ENCODE assay signal across 14 cellular contexts in the genomic region with DNA sequence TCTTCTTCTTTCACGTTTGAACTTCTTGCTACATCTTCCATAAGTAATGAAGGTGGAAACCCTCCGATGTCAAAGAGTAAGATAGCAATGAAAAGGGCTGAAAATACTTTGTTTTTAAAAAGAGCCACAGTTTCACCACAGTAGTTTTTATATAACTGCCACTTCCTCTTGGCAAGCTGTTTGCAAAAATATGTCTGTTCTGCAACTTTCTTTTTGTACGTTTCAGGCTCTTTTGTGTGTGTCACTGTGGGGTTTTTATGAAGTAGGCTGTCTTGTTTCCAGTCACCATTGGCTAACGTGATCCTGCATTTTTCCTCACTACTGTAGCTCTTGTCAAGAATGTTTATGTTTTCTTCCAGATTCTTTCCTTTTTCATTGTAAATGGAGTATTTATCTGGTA. TPM values are rescaled to one million over a fixed set of nuclear protein-coding genes. Genes with fewer than 3 reads are reported as not detected.
A peak's percentile ranks its signal among the peaks of the same experiment; 100 is the strongest.
DNase-seq lines count a peak whose midpoint lies in the region; ATAC-seq lines count a peak whose summit lies in the region.
"Had no signal": no experiment of that assay in that cellular context is flagged by ENCODE, and none has a peak within 500 bp of the region (broad histone marks: within the 10 kb centered on the region; RNA-seq: fewer than 3 reads in every experiment).

No MANE protein-coding gene starts in this region.

- peaks cover 3% of the 10 kb centered on the region for H3K9me3 Mint-ChIP-seq in activated CD4-positive, alpha-beta T cell treated with anti-CD3 and anti-CD28 coated beads, Interleukin-2, amount 10 ng/mL, durations not matched to agents 24 days and 14 days
- no peaks in the 10 kb centered on the region for H3K9me3 Mint-ChIP-seq in T-helper 1 cell treated with Interleukin-12 subunit alpha and Interleukin-12 subunit beta and Interleukin-4 antibody, amounts not matched to agents 30 μg/mL and 1 μg/mL, for 36 hours
- H3K9me3 Mint-ChIP-seq in stimulated activated naive B cell treated with anti-CD40 and anti-IgM and Interleukin-4, amounts not matched to agents 10 μg/mL and 1 μg/mL and 100 μg/mL, for 72 hours: no peaks in the 10 kb centered on the region
- H3K9me3 Mint-ChIP-seq: activated naive CD4-positive, alpha-beta T cell treated with anti-CD3 and anti-CD28 coated beads, Interleukin-2, amount 50 U/mL, for 24 hours had no signal

- H3K27me3 Mint-ChIP-seq in activated CD4-positive, alpha-beta T cell treated with anti-CD3 and anti-CD28 coated beads, Interleukin-2, amount 10 ng/mL, durations not matched to agents 24 days and 14 days: no peaks in the 10 kb centered on the region
- no peaks in the 10 kb centered on the region for H3K27me3 Mint-ChIP-seq in T-helper 1 cell treated with Interleukin-12 subunit alpha and Interleukin-12 subunit beta and Interleukin-4 antibody, amounts not matched to agents 30 μg/mL and 1 μg/mL, for 36 hours (ENCODE audit: low read depth)
- H3K27me3 Mint-ChIP-seq in stimulated activated naive B cell treated with anti-CD40 and anti-IgM and Interleukin-4, amounts not matched to agents 10 μg/mL and 1 μg/mL and 100 μg/mL, for 72 hours: no peaks in the 10 kb centered on the region

- H3K36me3 Mint-ChIP-seq in activated CD4-positive, alpha-beta T cell treated with anti-CD3 and anti-CD28 coated beads, Interleukin-2, amount 10 ng/mL, durations not matched to agents 24 days and 14 days (ENCODE audit: low read depth): no peaks in the 10 kb centered on the region
- H3K36me3 Mint-ChIP-seq in T-helper 1 cell treated with Interleukin-12 subunit alpha and Interleukin-12 subunit beta and Interleukin-4 antibody, amounts not matched to agents 30 μg/mL and 1 μg/mL, for 36 hours (ENCODE audit: low read depth): no peaks in the 10 kb centered on the region
- H3K36me3 Mint-ChIP-seq in stimulated activated naive B cell treated with anti-CD40 and anti-IgM and Interleukin-4, amounts not matched to agents 10 μg/mL and 1 μg/mL and 100 μg/mL, for 72 hours: peaks cover 0 to 3% of the 10 kb centered on the region in 2 donors
- H3K36me3 Mint-ChIP-seq: activated naive CD4-positive, alpha-beta T cell treated with anti-CD3 and anti-CD28 coated beads, Interleukin-2, amount 50 U/mL, for 24 hours had no signal

- peak; percentile 57 for DNase-seq in activated CD4-positive, alpha-beta T cell treated with anti-CD3 and anti-CD28 coated beads, Interleukin-2, amount 10 ng/mL, durations not matched to agents 24 days and 14 days
- DNase-seq in activated CD4-positive, alpha-beta T cell treated with anti-CD3 and anti-CD28 coated beads for 48 hours: no peak
- DNase-seq in stimulated activated naive B cell treated with anti-CD40 and anti-IgM and Interleukin-4, amounts not matched to agents 10 μg/mL and 1 μg/mL and 100 μg/mL, for 72 hours: no peak
- DNase-seq in NCI-H2196 (lab: John Stamatoyannopoulos, UW; ENCODE audit: unreplicated experiment) (no peak), HT-29 (ENCODE audit: low spot score) (no peak)
- DNase-seq: hippocampal formation, NCI-H1417, right cardiac atrium had no signal

- intact Hi-C loops in activated CD4-positive, alpha-beta T cell treated with anti-CD3 and anti-CD28 coated beads, Interleukin-2, amount 10 ng/mL, durations not matched to agents 24 days and 14 days (cut with micrococcal nuclease): no loop called here

- peak overlapping the region; percentile 34 for H3K4me3 Mint-ChIP-seq in activated CD4-positive, alpha-beta T cell treated with anti-CD3 and anti-CD28 coated beads, Interleukin-2, amount 10 ng/mL, durations not matched to agents 24 days and 14 days
- H3K4me3 Mint-ChIP-seq in T-helper 1 cell treated with Interleukin-12 subunit alpha and Interleukin-12 subunit beta and Interleukin-4 antibody, amounts not matched to agents 30 μg/mL and 1 μg/mL, for 36 hours: no peak overlapping the region
- H3K4me3 Mint-ChIP-seq in stimulated activated naive B cell treated with anti-CD40 and anti-IgM and Interleukin-4, amounts not matched to agents 10 μg/mL and 1 μg/mL and 100 μg/mL, for 72 hours: peak overlapping the region in 1 of 2 donors; percentile 35
- H3K4me3 Mint-ChIP-seq: activated naive CD4-positive, alpha-beta T cell treated with anti-CD3 and anti-CD28 coated beads, Interleukin-2, amount 50 U/mL, for 24 hours had no signal

- ATAC-seq in HG03378 (IDR thresholded peaks at IDR 0.05; ENCODE audit: unreplicated experiment) (peak; percentile 77), HG02678 (IDR thresholded peaks at IDR 0.05; ENCODE audit: unreplicated experiment) (no peak)
- peak; percentile 45 to 65 for ATAC-seq in stimulated activated naive B cell treated with anti-CD40 and anti-IgM and Interleukin-4, amounts not matched to agents 10 μg/mL and 1 μg/mL and 100 μg/mL, for 72 hours (replicated peaks)
- ATAC-seq: A549; activated CD4-positive, CD25-positive, alpha-beta regulatory T cell treated with anti-CD3 and anti-CD28 coated beads, Interleukin-2, amount 50 U/mL, for 24 hours had no signal

- H3K4me1 Mint-ChIP-seq in activated CD4-positive, alpha-beta T cell treated with anti-CD3 and anti-CD28 coated beads, Interleukin-2, amount 10 ng/mL, durations not matched to agents 24 days and 14 days: peaks cover 8% of the 10 kb centered on the region
- H3K4me1 Mint-ChIP-seq in T-helper 1 cell treated with Interleukin-12 subunit alpha and Interleukin-12 subunit beta and Interleukin-4 antibody, amounts not matched to agents 30 μg/mL and 1 μg/mL, for 36 hours (ENCODE audit: low read depth): peaks cover 6% of the 10 kb centered on the region
- peaks cover 11 to 25% of the 10 kb centered on the region in 2 donors for H3K4me1 Mint-ChIP-seq in stimulated activated naive B cell treated with anti-CD40 and anti-IgM and Interleukin-4, amounts not matched to agents 10 μg/mL and 1 μg/mL and 100 μg/mL, for 72 hours

- peak overlapping the region; percentile 22 for H3K27ac Mint-ChIP-seq in activated CD4-positive, alpha-beta T cell treated with anti-CD3 and anti-CD28 coated beads, Interleukin-2, amount 10 ng/mL, durations not matched to agents 24 days and 14 days
- peak overlapping the region; percentile 64 for H3K27ac Mint-ChIP-seq in T-helper 1 cell treated with Interleukin-12 subunit alpha and Interleukin-12 subunit beta and Interleukin-4 antibody, amounts not matched to agents 30 μg/mL and 1 μg/mL, for 36 hours
- no peak overlapping the region for H3K27ac Mint-ChIP-seq in stimulated activated naive B cell treated with anti-CD40 and anti-IgM and Interleukin-4, amounts not matched to agents 10 μg/mL and 1 μg/mL and 100 μg/mL, for 72 hours
- H3K27ac Mint-ChIP-seq: activated naive CD4-positive, alpha-beta T cell treated with anti-CD3 and anti-CD28 coated beads, Interleukin-2, amount 50 U/mL, for 24 hours had no signal

RNA-seq across cellular contexts. Expression of a gene that starts 55.6 kb away (rescaled TPM):
- total RNA-seq in activated CD4-positive, alpha-beta T cell treated with anti-CD3 and anti-CD28 coated beads, Interleukin-2, amount 10 ng/mL, durations not matched to agents 24 days and 14 days: 4.4 and 4.5 TPM in 2 replicates
- not detected in 2 replicates for total RNA-seq in HT-29 (2014; rRNA removed; shearing (Covaris generic))
